ENCODE assay signal across 8 cellular contexts in the genomic region with DNA sequence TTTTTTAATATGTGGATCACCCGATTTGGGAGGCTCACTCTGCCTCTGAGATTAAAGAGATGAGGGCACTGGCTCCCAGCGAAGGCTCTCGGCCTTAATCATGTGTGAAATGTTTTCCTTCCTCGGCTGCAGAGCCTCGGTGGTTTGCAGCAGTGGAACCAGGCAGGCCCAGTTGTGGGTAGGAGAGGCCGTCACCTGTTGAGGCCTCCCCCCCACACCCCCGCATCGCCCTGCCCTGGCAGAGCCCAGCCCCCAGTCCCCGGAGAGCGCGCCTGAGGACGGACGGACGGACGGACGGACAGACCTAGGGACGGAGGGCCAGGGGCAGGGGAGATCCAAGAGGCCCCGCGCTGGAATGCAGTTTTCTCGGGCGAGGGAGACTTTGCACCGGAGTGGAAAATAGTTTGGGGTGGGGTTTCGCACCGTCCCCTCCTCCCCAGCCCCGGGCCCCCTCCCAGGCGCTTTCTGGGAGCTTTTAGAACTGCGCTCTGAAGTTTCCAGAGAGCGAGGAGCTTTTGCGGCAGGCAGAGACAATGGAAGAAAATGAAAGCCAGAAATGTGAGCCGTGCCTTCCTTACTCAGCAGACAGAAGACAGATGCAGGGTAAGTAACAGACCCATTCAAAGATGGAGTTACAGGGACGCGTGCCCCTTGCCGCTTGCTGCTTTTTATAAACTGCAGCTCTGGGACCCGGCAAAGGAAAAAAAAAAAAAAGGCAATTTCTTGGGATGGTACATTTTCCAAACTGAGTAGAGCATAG. TPM values are rescaled to one million over a fixed set of nuclear protein-coding genes. Genes with fewer than 3 reads are reported as not detected.
DNase-seq lines count a peak whose midpoint lies in the region; ATAC-seq lines count a peak whose summit lies in the region.

A gene with protein sequence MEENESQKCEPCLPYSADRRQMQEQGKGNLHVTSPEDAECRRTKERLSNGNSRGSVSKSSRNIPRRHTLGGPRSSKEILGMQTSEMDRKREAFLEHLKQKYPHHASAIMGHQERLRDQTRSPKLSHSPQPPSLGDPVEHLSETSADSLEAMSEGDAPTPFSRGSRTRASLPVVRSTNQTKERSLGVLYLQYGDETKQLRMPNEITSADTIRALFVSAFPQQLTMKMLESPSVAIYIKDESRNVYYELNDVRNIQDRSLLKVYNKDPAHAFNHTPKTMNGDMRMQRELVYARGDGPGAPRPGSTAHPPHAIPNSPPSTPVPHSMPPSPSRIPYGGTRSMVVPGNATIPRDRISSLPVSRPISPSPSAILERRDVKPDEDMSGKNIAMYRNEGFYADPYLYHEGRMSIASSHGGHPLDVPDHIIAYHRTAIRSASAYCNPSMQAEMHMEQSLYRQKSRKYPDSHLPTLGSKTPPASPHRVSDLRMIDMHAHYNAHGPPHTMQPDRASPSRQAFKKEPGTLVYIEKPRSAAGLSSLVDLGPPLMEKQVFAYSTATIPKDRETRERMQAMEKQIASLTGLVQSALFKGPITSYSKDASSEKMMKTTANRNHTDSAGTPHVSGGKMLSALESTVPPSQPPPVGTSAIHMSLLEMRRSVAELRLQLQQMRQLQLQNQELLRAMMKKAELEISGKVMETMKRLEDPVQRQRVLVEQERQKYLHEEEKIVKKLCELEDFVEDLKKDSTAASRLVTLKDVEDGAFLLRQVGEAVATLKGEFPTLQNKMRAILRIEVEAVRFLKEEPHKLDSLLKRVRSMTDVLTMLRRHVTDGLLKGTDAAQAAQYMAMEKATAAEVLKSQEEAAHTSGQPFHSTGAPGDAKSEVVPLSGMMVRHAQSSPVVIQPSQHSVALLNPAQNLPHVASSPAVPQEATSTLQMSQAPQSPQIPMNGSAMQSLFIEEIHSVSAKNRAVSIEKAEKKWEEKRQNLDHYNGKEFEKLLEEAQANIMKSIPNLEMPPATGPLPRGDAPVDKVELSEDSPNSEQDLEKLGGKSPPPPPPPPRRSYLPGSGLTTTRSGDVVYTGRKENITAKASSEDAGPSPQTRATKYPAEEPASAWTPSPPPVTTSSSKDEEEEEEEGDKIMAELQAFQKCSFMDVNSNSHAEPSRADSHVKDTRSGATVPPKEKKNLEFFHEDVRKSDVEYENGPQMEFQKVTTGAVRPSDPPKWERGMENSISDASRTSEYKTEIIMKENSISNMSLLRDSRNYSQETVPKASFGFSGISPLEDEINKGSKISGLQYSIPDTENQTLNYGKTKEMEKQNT (N-terminal part only) (plus strand): TSS at position 478 of the 760 bp plus-strand sequence. CDS start 56 bp downstream, at position 534.

- ATAC-seq in GM21528 (IDR thresholded peaks at IDR 0.05; ENCODE audit: low FRiP score, unreplicated experiment), result no peak

- H3K4me1 ChIP-seq in HAP-1 (peaks cover 31% of the 10 kb centered on the region), mucosa of rectum (ENCODE audit: control insufficient read depth in 2 of 2, insufficient read depth in 2 of 2, low read length in 2 of 2) (peaks cover 13 to 37% of the 10 kb centered on the region in 2 donors)

- H3K4me3 ChIP-seq in HAP-1 (peak within 1 kb of the TSS; percentile 25), mucosa of rectum (ENCODE audit: low read length in 2 of 2) (peak within 1 kb of the TSS; percentile 66 to 68)

- H3K27ac ChIP-seq in epithelial cell of prostate (peak within 1 kb of the TSS; percentile 41), mucosa of rectum (ENCODE audit: low read depth in 2 of 2, low read length in 2 of 2) (peak within 1 kb of the TSS; percentile 65 to 73)

- DNase-seq in Daoy (ENCODE audit: low read depth), result peak; percentile 45
- peak; percentile 69 to 71 for DNase-seq in HAP-1 (ENCODE audit: low spot score in 2 of 2)
- DNase-seq in RPMI7951 (ENCODE audit: low read depth), result peak; percentile 39
- no peak for DNase-seq in epithelial cell of prostate (ENCODE audit: low read depth, low spot score)
- no peak for DNase-seq in cerebellum (ENCODE audit: low spot score)
- DNase-seq in central memory CD4-positive, alpha-beta T cell, result no peak

- no peaks in the 10 kb centered on the region for H3K9me3 ChIP-seq in HAP-1
- H3K9me3 ChIP-seq in mucosa of rectum (ENCODE audit: control insufficient read depth in 2 of 2, low read length in 2 of 2), result no peaks in the 10 kb centered on the region

- H3K36me3 ChIP-seq in HAP-1 (replicated peaks), result no peaks in the 10 kb centered on the region
- no peaks in the 10 kb centered on the region for H3K36me3 ChIP-seq in mucosa of rectum (ENCODE audit: control insufficient read depth in 2 of 2, insufficient read depth in 2 of 2, low read length in 2 of 2)

- H3K9ac ChIP-seq in mucosa of rectum (ENCODE audit: low read depth in 1 of 2, low read length in 2 of 2), result peak within 1 kb of the TSS; percentile 17 to 63

- H3K27me3 ChIP-seq in HAP-1 (ENCODE audit: low read depth) (no peaks in the 10 kb centered on the region), mucosa of rectum (ENCODE audit: control insufficient read depth in 2 of 2, insufficient read depth in 2 of 2, low read length in 2 of 2) (no peaks in the 10 kb centered on the region)

- in situ Hi-C loops in HAP-1 (cut with MboI; ENCODE audit: low sequenced_read_pairs), result loop anchor here (25.0 kb wide), 1 partner anchor 303 kb away; no protein-coding TSS in a partner anchor

RNA-seq across cellular contexts. Expression of the gene that starts here (rescaled TPM):
- total RNA-seq in Daoy (2014; rRNA removed; shearing (Covaris generic)), result 3.6 and 4.3 TPM in 2 replicates
- 8.2 and 9.3 TPM in 2 replicates for total RNA-seq in RPMI7951 (2014; rRNA removed; shearing (Covaris generic))
- total RNA-seq in cerebellum, result 5.6 TPM

Comparison
In these comparisons a context has a peak if more than half of its experiments do, and no peak if none do; other contexts are left out.
1. DNase-seq: peak in Daoy (single experiment), HAP-1 (2 of 2) and RPMI7951 (single experiment); none in epithelial cell of prostate (single experiment), cerebellum (single experiment) and central memory CD4-positive, alpha-beta T cell (single experiment).